ENCODE assay signal across 8 cellular contexts in the genomic region with DNA sequence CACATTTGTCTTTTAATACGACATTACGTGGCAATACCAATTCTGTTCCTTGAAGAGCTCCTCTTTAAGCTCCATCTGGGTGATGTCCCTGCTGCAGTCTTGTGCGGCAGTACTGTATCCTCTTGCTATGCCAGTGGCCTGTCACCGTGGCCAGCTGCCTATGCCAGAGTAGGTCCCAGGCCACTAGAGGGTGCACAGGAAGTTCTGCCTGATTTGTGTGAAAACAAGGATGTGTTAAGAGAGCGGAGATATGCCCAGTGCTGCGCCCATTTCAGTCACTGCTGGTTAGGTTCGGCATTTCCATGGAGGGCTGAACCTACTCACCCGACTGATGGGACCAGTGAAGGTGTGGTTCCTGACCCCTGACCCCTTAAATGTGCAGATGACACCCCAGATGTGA.
A peak's percentile ranks its signal among the peaks of the same experiment; 100 is the strongest.
DNase-seq lines count a peak whose midpoint lies in the region; ATAC-seq and TF ChIP-seq lines count a peak whose summit lies in the region.

No MANE protein-coding gene starts in this region.

- DNase-seq in GM12865 (ENCODE audit: low read depth) (no peak), inferior parietal cortex (ENCODE audit: extremely low spot score) (peak; percentile 71), T1000 (lab: John Stamatoyannopoulos, UW) (no peak), KBM-7 (no peak), NCI-H2081 treated with DMSO at 0.1 percent for 48 hours (lab: John Stamatoyannopoulos, UW) (no peak)

- H3K27ac ChIP-seq in 22Rv1: no peak overlapping the region

- ATAC-seq in GM18858 (IDR thresholded peaks at IDR 0.05; ENCODE audit: unreplicated experiment): no peak

- peak; percentile 72 for TF ChIP-seq CTCF in 22Rv1 (IDR thresholded peaks at IDR 0.05)
- peak; percentile 20 for TF ChIP-seq CTCF in GM12865 (IDR thresholded peaks at IDR 0.05; ENCODE audit: insufficient read depth, low read depth, low read length, missing control alignments)
- TF ChIP-seq CTCF in WI38 (IDR thresholded peaks at IDR 0.05; ENCODE audit: low read depth, low read length): peak; percentile 34; the same call in 1 of the 2 replicates

- in situ Hi-C loops in KBM-7 (cut with MboI; ENCODE audit: low pct_unique_long_range_greater_than_20kb, low sequenced_read_pairs): no loop called here

- no peak overlapping the region for H3K4me3 ChIP-seq in GM12865 (ENCODE audit: low read depth, low read length)
- no peak overlapping the region for H3K4me3 ChIP-seq in WI38 (ENCODE audit: low read depth, low read length)

Comparison
In these comparisons a context has a peak if more than half of its experiments do, and no peak if none do; other contexts are left out.
1. CTCF ChIP-seq: peak in every context shown above with its lines; median percentile 72 in 22Rv1; 34 in WI38; 20 in GM12865.